8 cellular contexts compared by ENCODE assay signal in the genomic region with DNA sequence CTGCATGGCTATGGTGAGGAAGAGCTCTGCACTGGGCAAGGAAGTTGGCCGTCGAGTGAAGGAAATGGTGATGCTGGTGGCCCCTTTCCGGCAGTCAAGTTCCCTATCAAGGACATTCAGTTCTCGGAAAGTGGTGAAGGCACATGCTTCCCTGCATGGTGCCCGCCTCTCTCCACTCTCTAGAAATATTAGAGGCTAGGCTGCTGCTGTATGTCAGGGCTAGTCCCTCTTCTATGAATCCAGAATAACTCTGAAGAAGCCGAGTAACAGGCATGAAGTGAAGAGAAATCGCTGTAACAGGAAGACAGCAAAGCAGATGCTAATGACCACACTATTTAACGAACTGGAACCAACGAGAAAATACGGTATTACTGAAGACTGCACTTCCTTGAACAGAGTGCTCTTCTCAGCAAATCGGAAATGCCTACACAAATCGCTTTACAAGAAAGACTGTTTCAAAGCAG. TPM values are rescaled to one million over a fixed set of nuclear protein-coding genes. Genes with fewer than 3 reads are reported as not detected.
DNase-seq lines count a peak whose midpoint lies in the region; ATAC-seq, FAIRE-seq and TF ChIP-seq lines count a peak whose summit lies in the region.

No MANE protein-coding gene starts in this region.

- H4K20me1 ChIP-seq in Loucy (ENCODE audit: insufficient read depth, low read length, poor library complexity, severe bottlenecking), result peaks cover 84% of the 10 kb centered on the region

- H3K27me3 ChIP-seq in Loucy (ENCODE audit: insufficient read depth, low read length, poor library complexity, severe bottlenecking), result peaks cover 3% of the 10 kb centered on the region
- H3K27me3 ChIP-seq in effector memory CD4-positive, alpha-beta T cell (replicated peaks; ENCODE audit: control insufficient read depth, insufficient read depth, low read length, poor library complexity, severe bottlenecking), result no peaks in the 10 kb centered on the region

- peaks cover 49% of the 10 kb centered on the region for H3K4me1 ChIP-seq in Loucy (ENCODE audit: insufficient read depth, low read length, poor library complexity, severe bottlenecking)
- H3K4me1 ChIP-seq in effector memory CD4-positive, alpha-beta T cell (ENCODE audit: control insufficient read depth, insufficient read depth, low read length, poor library complexity, severe bottlenecking), result peaks cover 23% of the 10 kb centered on the region

- peaks cover 46% of the 10 kb centered on the region for H3K36me3 ChIP-seq in Loucy (ENCODE audit: insufficient read depth, low read length)
- peaks cover 15% of the 10 kb centered on the region for H3K36me3 ChIP-seq in effector memory CD4-positive, alpha-beta T cell (ENCODE audit: control insufficient read depth, insufficient read depth, low read length)

- no peak for TF ChIP-seq CTCF in Loucy (conservative IDR thresholded peaks at IDR 0.05; ENCODE audit: low read length)

- H3K4me3 ChIP-seq in Loucy (ENCODE audit: low read length, poor library complexity, severe bottlenecking), result peak overlapping the region; percentile 75
- H3K4me3 ChIP-seq in effector memory CD4-positive, alpha-beta T cell (ENCODE audit: insufficient read depth, low read depth, low read length, poor library complexity, severe bottlenecking), result peak overlapping the region; percentile 39

- no peak for DNase-seq in GM12891 (ENCODE audit: insufficient read length, low spot score)
- DNase-seq in effector memory CD4-positive, alpha-beta T cell, result no peak
- DNase-seq in sciatic nerve (ENCODE audit: low spot score), result no peak
- no peak for DNase-seq in NCI-H1417 (lab: John Stamatoyannopoulos, UW)
- no peak for DNase-seq in stimulated activated CD4-positive, alpha-beta T cell treated with anti-CD3 and anti-CD28 coated beads, Interleukin-2, amount 100 ng/mL, for 24 hours
- DNase-seq in NCI-H128 (lab: John Stamatoyannopoulos, UW; ENCODE audit: unreplicated experiment), result no peak

- H3K9ac ChIP-seq in Loucy (ENCODE audit: low read depth, low read length, poor library complexity, severe bottlenecking), result peak overlapping the region; percentile 75

- no peak overlapping the region for H2AFZ ChIP-seq in Loucy (ENCODE audit: low read length)

- intact Hi-C loops in sciatic nerve (cut with DNase I), result loop anchor here (10.0 kb wide), 1 partner anchor 529 kb away; no protein-coding TSS in a partner anchor

- peak overlapping the region; percentile 29 for H3K27ac ChIP-seq in effector memory CD4-positive, alpha-beta T cell (ENCODE audit: insufficient read depth, low read length, poor library complexity, severe bottlenecking)

- peaks cover 28% of the 10 kb centered on the region for H3F3A ChIP-seq in Loucy (ENCODE audit: low read depth)

- no peaks in the 10 kb centered on the region for H3K9me2 ChIP-seq in Loucy (replicated peaks; ENCODE audit: low read depth, low read length)

- peak; percentile 82 for FAIRE-seq in GM12891 (lab: Jason Lieb, UNC)

- H3K4me2 ChIP-seq in Loucy (ENCODE audit: low read depth, low read length, poor library complexity, severe bottlenecking), result peak overlapping the region; percentile 89

- ATAC-seq in GM21526 (IDR thresholded peaks at IDR 0.05; ENCODE audit: low FRiP score, unreplicated experiment) (peak; percentile 37), sciatic nerve (peak; percentile 50)

- peak; percentile 62 for TF ChIP-seq POLR2A in GM12891 (IDR thresholded peaks at IDR 0.05; ENCODE audit: low read depth, low read length)

- no peaks in the 10 kb centered on the region for H3K9me3 ChIP-seq in Loucy (ENCODE audit: insufficient read depth, low read depth, low read length)
- H3K9me3 ChIP-seq in effector memory CD4-positive, alpha-beta T cell (ENCODE audit: control insufficient read depth, low read length), result no peaks in the 10 kb centered on the region

- H3K79me2 ChIP-seq in Loucy (ENCODE audit: insufficient read depth, low read length), result peaks cover 88% of the 10 kb centered on the region

TF ChIP-seq in GM12891, 5 proteins besides CTCF, POLR2A, EP300 and RAD21:
- TF ChIP-seq POU2F2 (IDR thresholded peaks at IDR 0.05; ENCODE audit: low read depth, low read length) (no peak), SPI1 (IDR thresholded peaks at IDR 0.05; ENCODE audit: low read depth, low read length) (peak; percentile 65), PAX5 (IDR thresholded peaks at IDR 0.05; ENCODE audit: insufficient read depth, low read length, severe bottlenecking) (peak; percentile 28)

RNA-seq across cellular contexts. Expression of gene IDI1, which starts 5.4 kb away (rescaled TPM):
- polyA plus RNA-seq in GM12891 (2012; ENCODE audit: low read depth, missing spikeins), result 76.3 TPM
- 60.9 TPM for total RNA-seq in sciatic nerve

RNA-seq across cellular contexts. Expression of gene WDR37, which starts 12.6 kb away (rescaled TPM):
- polyA plus RNA-seq in GM12891 (2012; ENCODE audit: low read depth, missing spikeins), result 4.0 TPM
- total RNA-seq in sciatic nerve, result 20.5 TPM

RNA-seq across cellular contexts. Expression of gene IDI2, which starts 17.9 kb away (rescaled TPM):
- polyA plus RNA-seq in GM12891 (2012; ENCODE audit: low read depth, missing spikeins), result not detected
- not detected for total RNA-seq in sciatic nerve

RNA-seq across cellular contexts. Expression of gene GTPBP4, which starts 55.3 kb away (rescaled TPM):
- 42.0 TPM for polyA plus RNA-seq in GM12891 (2012; ENCODE audit: low read depth, missing spikeins)
- total RNA-seq in sciatic nerve, result 31.4 TPM
